In the genomic region with DNA sequence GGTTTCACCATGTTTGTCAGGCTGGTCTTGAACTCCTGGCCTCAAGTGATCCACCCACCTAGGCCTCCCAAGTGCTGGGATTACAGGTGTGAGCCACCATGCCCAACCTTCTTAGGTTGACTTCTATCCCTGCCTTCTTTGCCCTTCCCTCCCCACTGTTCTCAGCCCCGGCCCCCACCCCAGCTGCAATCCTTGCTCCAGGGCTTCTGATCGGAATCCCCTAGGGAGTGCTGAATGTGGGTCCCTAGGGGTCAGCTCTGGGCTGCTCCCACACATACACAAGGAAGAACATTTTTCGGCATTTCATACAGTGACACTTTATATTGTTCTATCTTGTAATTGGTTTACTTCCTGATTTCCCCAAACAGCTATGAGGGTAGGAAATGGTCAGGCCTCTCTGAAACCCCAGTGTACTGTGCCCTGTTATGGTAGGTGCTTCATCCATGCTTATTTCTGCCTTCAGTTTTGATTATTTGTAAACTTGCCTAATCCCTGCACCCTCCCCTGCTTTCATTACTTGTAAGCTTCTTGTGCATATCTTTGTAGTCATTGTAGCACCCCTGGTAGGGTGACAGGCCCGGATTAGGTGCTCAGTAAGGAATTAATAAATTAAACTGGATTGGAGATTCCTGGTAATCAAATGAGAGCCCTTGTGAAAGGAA, we compare ENCODE assay signal across 10 cellular contexts. TPM values are rescaled to one million over a fixed set of nuclear protein-coding genes. Genes with fewer than 3 reads are reported as not detected.
DNase-seq lines count a peak whose midpoint lies in the region; ATAC-seq, FAIRE-seq and TF ChIP-seq lines count a peak whose summit lies in the region.
"Had no signal": no experiment of that assay in that cellular context is flagged by ENCODE, and none has a peak within 500 bp of the region (broad histone marks: within the 10 kb centered on the region; RNA-seq: fewer than 3 reads in every experiment).

No MANE protein-coding gene starts in this region.

- H3K27ac ChIP-seq in breast epithelium (peak overlapping the region; percentile 87 to 89), K562 (ENCODE audit: extremely low read depth, low read depth, low read length) (no peak overlapping the region), muscle layer of colon (ENCODE audit: low read depth, low read length) (peak overlapping the region; percentile 41), tibial artery (peak overlapping the region; percentile 14 to 27)

- H3K4me3 ChIP-seq in breast epithelium (no peak overlapping the region), K562 (no peak overlapping the region), muscle layer of colon (ENCODE audit: low read depth in 1 of 2, low read length in 2 of 2) (no peak overlapping the region), tibial artery (no peak overlapping the region)

- no peak overlapping the region for H3K4me2 ChIP-seq in K562 (ENCODE audit: insufficient read depth, low read length)

- H3K36me3 ChIP-seq in breast epithelium (no peaks in the 10 kb centered on the region), K562 (ENCODE audit: control insufficient read depth, insufficient read depth, low read length) (no peaks in the 10 kb centered on the region), muscle layer of colon (ENCODE audit: insufficient read depth, low read length) (no peaks in the 10 kb centered on the region), tibial artery (no peaks in the 10 kb centered on the region)

- H3K9ac ChIP-seq in K562 (ENCODE audit: insufficient read depth in 1 of 2, low read depth in 2 of 2, low read length in 2 of 2), result no peak overlapping the region
- H3K9ac ChIP-seq in muscle layer of colon (ENCODE audit: low read length), result no peak overlapping the region

- CTCF ChIA-PET in MCF 10A (lab: Yijun Ruan, JAX) (interaction anchor here (0.6 to 19.3 kb wide), 93 partner anchors 8 to 1941 kb away, joined by 3 to 712 read pairs (median 6); a partner anchor contains a TSS), K562 (lab: Yijun Ruan, JAX; ENCODE audit: low intra/inter-chr PET ratio) (interaction anchor here (0.6 to 5.3 kb wide), 8 partner anchors 60 to 350 kb away, joined by 3 to 53 read pairs (median 3); no protein-coding TSS in a partner anchor)

- peaks cover 25% of the 10 kb centered on the region for H3K4me1 Mint-ChIP-seq in MCF 10A (ENCODE audit: insufficient read depth, unreplicated experiment)

- peaks cover 5 to 38% of the 10 kb centered on the region in 2 donors for H3K4me1 ChIP-seq in breast epithelium
- H3K4me1 ChIP-seq in K562 (replicated peaks in 1 of 2; ENCODE audit: control insufficient read depth in 2 of 2, insufficient read depth in 2 of 2, low read length in 2 of 2), result peaks cover 13 to 29% of the 10 kb centered on the region in 2 experiments
- peaks cover 74% of the 10 kb centered on the region for H3K4me1 ChIP-seq in muscle layer of colon (ENCODE audit: insufficient read depth, low read length)
- H3K4me1 ChIP-seq in tibial artery, result peaks cover 0 to 57% (median 25%) of the 10 kb centered on the region in 4 donors

- H3K27me3 ChIP-seq in breast epithelium, result no peaks in the 10 kb centered on the region
- no peaks in the 10 kb centered on the region for H3K27me3 ChIP-seq in K562 (ENCODE audit: control insufficient read depth in 2 of 2, insufficient read depth in 2 of 2, low read length in 2 of 2)
- H3K27me3 ChIP-seq in muscle layer of colon (ENCODE audit: control insufficient read depth in 1 of 2, insufficient read depth in 2 of 2, low read length in 2 of 2), result no peaks in the 10 kb centered on the region
- H3K27me3 ChIP-seq in tibial artery, result no peaks in the 10 kb centered on the region

- H3K27ac Mint-ChIP-seq in MCF 10A (ENCODE audit: low read depth, unreplicated experiment), result no peak overlapping the region
- H3K27ac Mint-ChIP-seq: stimulated activated naive B cell treated with anti-CD40 and anti-IgM and Interleukin-4, amounts not matched to agents 10 μg/mL and 1 μg/mL and 100 μg/mL, for 72 hours had no signal

- no peak for FAIRE-seq in K562 (lab: Jason Lieb, UNC)

- no peaks in the 10 kb centered on the region for H3K9me3 Mint-ChIP-seq in MCF 10A (ENCODE audit: unreplicated experiment)
- H3K9me3 Mint-ChIP-seq: stimulated activated naive B cell treated with anti-CD40 and anti-IgM and Interleukin-4, amounts not matched to agents 10 μg/mL and 1 μg/mL and 100 μg/mL, for 72 hours had no signal

- no peaks in the 10 kb centered on the region for H3K36me3 Mint-ChIP-seq in MCF 10A (ENCODE audit: insufficient read depth, unreplicated experiment)

- POLR2A ChIA-PET in MCF 10A (lab: Yijun Ruan, JAX) (interaction anchor here (0.6 to 14.5 kb wide), 37 partner anchors 11 to 299 kb away, joined by 3 to 230 read pairs (median 4); a partner anchor contains a TSS), K562 (lab: Yijun Ruan, JAX) (interaction anchor here (1.1 to 1.5 kb wide), 3 partner anchors 22 to 300 kb away, joined by 3 to 4 read pairs (median 3); no protein-coding TSS in a partner anchor)

- TF ChIP-seq RAD21 in K562 (CRISPR knock-in tag; conservative IDR thresholded peaks at IDR 0.05 in 1 of 2, IDR thresholded peaks at IDR 0.05 in 1 of 2), result no peak

- no peaks in the 10 kb centered on the region for H3K9me1 ChIP-seq in K562 (ENCODE audit: control insufficient read depth, insufficient read depth, low read length)

- H3K4me3 Mint-ChIP-seq in MCF 10A (ENCODE audit: unreplicated experiment), result no peak overlapping the region
- H3K4me3 Mint-ChIP-seq: stimulated activated naive B cell treated with anti-CD40 and anti-IgM and Interleukin-4, amounts not matched to agents 10 μg/mL and 1 μg/mL and 100 μg/mL, for 72 hours had no signal

- BruUV-seq in MCF 10A (replicated peaks; lab: Mats Ljungman, UMichigan) (no TSS peak), K562 (replicated peaks; lab: Mats Ljungman, UMichigan) (no TSS peak)

- TF ChIP-seq POLR2A in breast epithelium (IDR thresholded peaks at IDR 0.05) (no peak), K562 (conservative IDR thresholded peaks at IDR 0.05) (no peak)

- TF ChIP-seq CTCF in breast epithelium (IDR thresholded peaks at IDR 0.05) (no peak), MCF 10A (IDR thresholded peaks at IDR 0.05; ENCODE audit: unreplicated experiment) (no peak), K562 (IDR thresholded peaks at IDR 0.05 in 2 of 3, conservative IDR thresholded peaks at IDR 0.05 in 1 of 3; ENCODE audit: insufficient read depth in 2 of 3, low read depth in 1 of 3, low read length in 3 of 3) (no peak), tibial artery (IDR thresholded peaks at IDR 0.05) (no peak)

- no peaks in the 10 kb centered on the region for H4K20me1 ChIP-seq in K562 (replicated peaks; ENCODE audit: control insufficient read depth, insufficient read depth, low read length)

- peak overlapping the region; percentile 69; the same call in 1 of the 2 replicates for H2AFZ ChIP-seq in K562 (ENCODE audit: low read depth, low read length)

- H3K9me3 ChIP-seq in breast epithelium, result no peaks in the 10 kb centered on the region
- no peaks in the 10 kb centered on the region for H3K9me3 ChIP-seq in K562 (replicated peaks; ENCODE audit: control insufficient read depth, insufficient read depth, low read depth, low read length)
- no peaks in the 10 kb centered on the region for H3K9me3 ChIP-seq in muscle layer of colon (ENCODE audit: low read length)
- no peaks in the 10 kb centered on the region for H3K9me3 ChIP-seq in tibial artery

- TF ChIP-seq EP300 in K562 (IDR thresholded peaks at IDR 0.05; ENCODE audit: low read length), result no peak

- no peak for DNase-seq in breast epithelium (ENCODE audit: low spot score in 2 of 2)
- DNase-seq in MCF 10A (ENCODE audit: unreplicated experiment), result no peak
- no peak for DNase-seq in K562 (ENCODE audit: extremely low read depth in 1 of 4, low spot score in 3 of 4)
- DNase-seq in tibial artery, result peak in 1 of 2 donors; percentile 23
- DNase-seq in NCI-H1436 (lab: John Stamatoyannopoulos, UW), result no peak
- DNase-seq: activated T-cell treated with anti-CD3 and anti-CD28 coated beads for 4 hours had no signal

- in situ Hi-C loops in K562 (cut with MboI), result no loop called here

- no peaks in the 10 kb centered on the region; the same call in 2 of the 3 replicates for H3K79me2 ChIP-seq in K562 (ENCODE audit: control insufficient read depth, insufficient read depth, low read length)

- WGBS in K562 (ENCODE audit: insufficient coverage, low coverage, missing lambda C conversion rate), result 59% methylated on average over 4 of the region's 4 CpGs

- intact Hi-C loops in breast epithelium (cut with DNase I; ENCODE audit: low total_unique reads) (loop anchor here (10.0 kb wide), 1 partner anchor 297 kb away; no protein-coding TSS in a partner anchor), MCF 10A (cut with micrococcal nuclease) (loop anchor here (1.0 to 5.0 kb wide), 8 partner anchors 35 to 296 kb away; no protein-coding TSS in a partner anchor), K562 (cut with micrococcal nuclease) (loop anchor here (1.0 to 5.0 kb wide), 4 partner anchors 109 to 297 kb away; no protein-coding TSS in a partner anchor), tibial artery (cut with DNase I; ENCODE audit: low total_unique reads) (no loop called here)

- no peaks in the 10 kb centered on the region for H3K27me3 Mint-ChIP-seq in MCF 10A (ENCODE audit: insufficient read depth, unreplicated experiment)
- H3K27me3 Mint-ChIP-seq: stimulated activated naive B cell treated with anti-CD40 and anti-IgM and Interleukin-4, amounts not matched to agents 10 μg/mL and 1 μg/mL and 100 μg/mL, for 72 hours had no signal

- ATAC-seq in K562 (no peak; the same call in 2 of the 3 replicates), HG03439 (IDR thresholded peaks at IDR 0.05; ENCODE audit: unreplicated experiment) (no peak), GM21528 (IDR thresholded peaks at IDR 0.05; ENCODE audit: low FRiP score, unreplicated experiment) (no peak)

RNA-seq across cellular contexts. Expression of a gene that starts 5.8 kb away (rescaled TPM):
- total RNA-seq in breast epithelium (100 to 1,000 TPM; 168 to 251 (median 205) TPM), MCF 10A (2022) (417 and 511 TPM in 2 replicates), K562 (2014; rRNA removed) (272 and 273 TPM in 2 replicates), K562 (2014; rRNA removed; fragmentation: Illumina TruSeq; extraction: Trizol) (690 and 726 TPM in 2 replicates), K562 (2015; rRNA removed; fragmentation: Illumina TruSeq; extraction: Trizol) (537 and 597 TPM in 2 replicates), K562 (2021) (434 and 437 TPM in 2 replicates)
- total RNA-seq in K562 (2011; cell fraction: chromatin; rRNA removed; ENCODE audit: low replicate concordance), result 83.3 and 146 TPM in 2 replicates
- 43.4 and 63.3 TPM in 2 replicates for total RNA-seq in K562 (2011; cell fraction: nucleolus; rRNA removed)
- total RNA-seq in K562 (2011; cell fraction: nucleoplasm; rRNA removed), result 146 and 277 TPM in 2 replicates
- polyA plus RNA-seq in K562 (2011; rRNA removed) (836 and 1,016 TPM in 2 replicates), K562 (2014; fragmentation: Illumina TruSeq; extraction: Trizol) (557 and 668 TPM in 2 replicates), K562 (2014; fragmentation: Nextera tagmentation; extraction: Ambion mirVana) (1,000 to 10,000 TPM; 1,645 to 1,892 TPM), K562 (2014; rRNA removed) (502 and 509 TPM in 2 replicates)
- polyA plus RNA-seq in K562 (2011; cell fraction: cytosol; rRNA removed), result 227 and 688 TPM in 2 replicates
- polyA plus RNA-seq in K562 (2011; cell fraction: nucleus; rRNA removed), result 227 and 377 TPM in 2 replicates
- 392 and 460 TPM in 2 replicates for polyA plus RNA-seq in K562 (2012)
- polyA minus RNA-seq in K562 (2011; rRNA and poly(A)+ RNA removed), result 359 and 411 TPM in 2 replicates
- polyA minus RNA-seq in K562 (2011; cell fraction: cytosol; rRNA and poly(A)+ RNA removed), result 148 and 171 TPM in 2 replicates
- 33.3 and 80.0 TPM in 2 replicates for polyA minus RNA-seq in K562 (2011; cell fraction: nucleus; rRNA and poly(A)+ RNA removed)

RNA-seq across cellular contexts. Expression of a gene that starts 38.1 kb away (rescaled TPM):
- 100 to 1,000 TPM in 1 of 3 donors, 10 to 100 TPM in 2; 63.6 to 168 (median 67.3) TPM for total RNA-seq in breast epithelium
- 25.0 and 35.8 TPM in 2 replicates for total RNA-seq in MCF 10A (2022)
- 16.4 and 37.6 TPM in 2 replicates for total RNA-seq in K562 (2011; cell fraction: chromatin; rRNA removed; ENCODE audit: low replicate concordance)
- total RNA-seq in K562 (2011; cell fraction: nucleolus; rRNA removed), result 26.8 and 35.4 TPM in 2 replicates
- total RNA-seq in K562 (2011; cell fraction: nucleoplasm; rRNA removed), result 21.5 and 25.0 TPM in 2 replicates
- 8.0 and 11.6 TPM in 2 replicates for total RNA-seq in K562 (2014; rRNA removed)
- total RNA-seq in K562 (2014; rRNA removed; fragmentation: Illumina TruSeq; extraction: Trizol), result 4.7 and 5.1 TPM in 2 replicates
- total RNA-seq in K562 (2015; rRNA removed; fragmentation: Illumina TruSeq; extraction: Trizol), result 6.7 and 7.6 TPM in 2 replicates
- total RNA-seq in K562 (2021), result 18.5 and 21.1 TPM in 2 replicates
- polyA plus RNA-seq in K562 (2011; rRNA removed), result 4.0 and 11.2 TPM in 2 replicates
- 4.7 and 5.2 TPM in 2 replicates for polyA plus RNA-seq in K562 (2011; cell fraction: cytosol; rRNA removed)
- polyA plus RNA-seq in K562 (2011; cell fraction: nucleus; rRNA removed), result 6.3 and 7.3 TPM in 2 replicates
- 26.2 and 32.9 TPM in 2 replicates for polyA plus RNA-seq in K562 (2012)
- 21.9 and 27.0 TPM in 2 replicates for polyA plus RNA-seq in K562 (2014; fragmentation: Illumina TruSeq; extraction: Trizol)
- under 1 TPM; 0.21 to 0.48 TPM for polyA plus RNA-seq in K562 (2014; fragmentation: Nextera tagmentation; extraction: Ambion mirVana)
- 7.5 and 8.8 TPM in 2 replicates for polyA plus RNA-seq in K562 (2014; rRNA removed)
- 3.6 and 4.8 TPM in 2 replicates for polyA minus RNA-seq in K562 (2011; rRNA and poly(A)+ RNA removed)
- 6.6 and 10.0 TPM in 2 replicates for polyA minus RNA-seq in K562 (2011; cell fraction: cytosol; rRNA and poly(A)+ RNA removed)
- polyA minus RNA-seq in K562 (2011; cell fraction: nucleus; rRNA and poly(A)+ RNA removed), result 5.0 and 6.2 TPM in 2 replicates
